Comparison of ENCODE assay signal across 25 cellular contexts in the genomic region with DNA sequence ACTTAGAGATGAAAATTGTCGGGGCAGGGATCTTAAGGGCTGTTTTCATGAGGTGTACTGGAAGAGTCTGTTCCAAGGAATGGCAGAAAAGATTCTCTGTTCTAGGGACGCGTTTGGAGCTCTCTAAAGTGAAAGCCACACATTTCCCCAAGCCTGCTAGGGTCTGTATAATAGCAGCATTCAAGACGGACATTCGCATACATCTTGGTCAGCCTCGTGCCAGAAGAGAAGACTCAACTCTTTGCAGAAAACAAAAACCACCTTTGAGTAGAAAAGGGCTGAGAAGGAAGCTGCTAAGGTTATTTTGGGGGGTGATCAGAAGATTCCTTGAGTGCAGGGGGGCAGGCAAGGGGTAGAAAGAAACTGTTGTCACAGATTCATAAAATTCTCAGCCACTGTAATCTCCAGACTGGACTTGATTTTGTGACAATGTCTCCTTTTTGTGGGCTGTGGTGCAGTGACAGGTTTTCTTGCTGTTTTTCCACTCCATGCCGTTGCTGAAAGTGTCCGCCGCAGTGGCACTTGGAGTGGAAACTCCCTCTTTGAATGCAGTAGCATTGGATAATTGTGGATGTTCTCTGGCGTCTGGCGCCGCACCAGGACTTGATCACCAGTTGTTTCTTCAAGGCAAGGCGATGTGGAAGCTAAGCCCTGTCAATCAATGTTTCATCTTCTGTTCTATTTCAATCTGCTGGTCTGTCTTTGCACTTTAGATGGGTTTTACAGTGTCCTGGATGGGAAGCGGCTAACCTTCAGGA. TPM values are rescaled to one million over a fixed set of nuclear protein-coding genes. Genes with fewer than 3 reads are reported as not detected.
"Had no signal": no experiment of that assay in that cellular context is flagged by ENCODE, and none has a peak within 500 bp of the region (broad histone marks: within the 10 kb centered on the region; RNA-seq: fewer than 3 reads in every experiment).

No MANE protein-coding gene starts in this region.

- DNase-seq: activated CD4-positive, alpha-beta T cell treated with anti-CD3 and anti-CD28 coated beads for 48 hours; activated CD4-positive, CD25-positive, alpha-beta regulatory T cell; activated CD8-positive, alpha-beta T cell treated with anti-CD3 and anti-CD28 coated beads for 36 hours; activated naive CD4-positive, alpha-beta T cell; activated naive CD8-positive, alpha-beta T cell treated with anti-CD3 and anti-CD28 coated beads for 36 hours; activated T-cell treated with anti-CD3 and anti-CD28 coated beads, Interleukin-2, amount 50 U/mL, for 1 hour; amygdala; body of pancreas; central memory CD4-positive, alpha-beta T cell; colonic mucosa; erythroblast; heart left ventricle; immature natural killer cell; kidney glomerular epithelial cell; left ventricle myocardium inferior; mammary epithelial cell; sigmoid colon; spleen; stimulated activated CD4-positive, alpha-beta T cell treated with anti-CD3 and anti-CD28 coated beads, Interleukin-4, amount 100 ng/mL, for 4 hours; T-helper 9 cell had no signal

- H3K27me3 ChIP-seq: body of pancreas, colonic mucosa had no signal

- H3K4me1 ChIP-seq: colonic mucosa, left ventricle myocardium inferior, parathyroid adenoma had no signal

- H3K4me3 ChIP-seq: body of pancreas, colonic mucosa, heart left ventricle, left ventricle myocardium inferior, sigmoid colon, spleen, thoracic aorta had no signal

- H3K79me2 ChIP-seq: parathyroid adenoma had no signal

- H3K9ac ChIP-seq: parathyroid adenoma had no signal

- H3K4me1 Mint-ChIP-seq: activated naive CD8-positive, alpha-beta T cell treated with anti-CD3 and anti-CD28 coated beads for 36 hours; activated T-helper 17 cell treated with anti-CD3 and anti-CD28 coated beads, Interleukin-2, amount 50 U/mL, for 72 hours; immature natural killer cell; stimulated activated memory B cell treated with anti-CD40 and anti-IgM and Interleukin-4, amounts not matched to agents 10 μg/mL and 1 μg/mL and 100 μg/mL, for 72 hours had no signal

- H3K9me3 ChIP-seq: body of pancreas, colonic mucosa, heart left ventricle, left ventricle myocardium inferior, neutrophil, sigmoid colon, thoracic aorta had no signal

- H3K36me3 ChIP-seq: colonic mucosa, heart left ventricle, left ventricle myocardium inferior, neutrophil, sigmoid colon, spleen, thoracic aorta had no signal

- H3K27ac ChIP-seq: body of pancreas, colonic mucosa, heart left ventricle, left ventricle myocardium inferior, neutrophil, parathyroid adenoma, sigmoid colon, spleen, thoracic aorta had no signal

- H3K4me3 Mint-ChIP-seq: activated CD8-positive, alpha-beta T cell treated with anti-CD3 and anti-CD28 coated beads for 36 hours; activated naive CD8-positive, alpha-beta T cell treated with anti-CD3 and anti-CD28 coated beads for 36 hours; activated T-helper 17 cell treated with anti-CD3 and anti-CD28 coated beads, Interleukin-2, amount 50 U/mL, for 72 hours; immature natural killer cell; stimulated activated memory B cell treated with anti-CD40 and anti-IgM and Interleukin-4, amounts not matched to agents 10 μg/mL and 1 μg/mL and 100 μg/mL, for 72 hours had no signal

- H3K27ac Mint-ChIP-seq: activated CD8-positive, alpha-beta T cell treated with anti-CD3 and anti-CD28 coated beads for 36 hours; activated naive CD8-positive, alpha-beta T cell treated with anti-CD3 and anti-CD28 coated beads for 36 hours; activated T-helper 17 cell treated with anti-CD3 and anti-CD28 coated beads, Interleukin-2, amount 50 U/mL, for 72 hours; immature natural killer cell; stimulated activated memory B cell treated with anti-CD40 and anti-IgM and Interleukin-4, amounts not matched to agents 10 μg/mL and 1 μg/mL and 100 μg/mL, for 72 hours had no signal

- H3K36me3 Mint-ChIP-seq: activated naive CD8-positive, alpha-beta T cell treated with anti-CD3 and anti-CD28 coated beads for 36 hours; immature natural killer cell; stimulated activated memory B cell treated with anti-CD40 and anti-IgM and Interleukin-4, amounts not matched to agents 10 μg/mL and 1 μg/mL and 100 μg/mL, for 72 hours had no signal

- H2AFZ ChIP-seq: parathyroid adenoma had no signal

RNA-seq across cellular contexts. Expression of a gene that starts 2.9 kb away (rescaled TPM):
- total RNA-seq: activated CD8-positive, alpha-beta T cell treated with anti-CD3 and anti-CD28 coated beads for 36 hours; activated naive CD8-positive, alpha-beta T cell treated with anti-CD3 and anti-CD28 coated beads for 36 hours; activated T-helper 17 cell treated with anti-CD3 and anti-CD28 coated beads, Interleukin-2, amount 50 U/mL, for 72 hours; mammary epithelial cell had no signal
- polyA plus RNA-seq: immature natural killer cell, mammary epithelial cell had no signal
